ENCODE assay signal across 1 cellular context in the genomic region with DNA sequence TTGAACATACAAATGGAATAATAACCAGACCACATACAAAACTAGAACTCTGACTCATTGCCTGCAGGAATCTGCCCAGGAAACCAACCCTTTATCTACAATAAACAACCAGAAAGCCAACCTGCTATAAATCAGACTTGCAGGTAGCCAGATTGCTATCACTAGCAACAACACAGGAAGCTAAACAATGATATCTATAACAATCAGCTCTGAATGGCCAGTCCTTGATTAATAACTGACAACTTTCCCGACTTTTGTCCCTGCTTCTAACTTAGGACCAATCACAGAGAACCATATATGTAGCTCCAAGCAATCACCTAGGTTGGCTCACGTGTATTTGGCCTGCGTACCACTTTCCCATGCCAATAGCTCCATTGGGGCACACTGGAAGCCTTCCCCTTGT.
TF ChIP-seq lines count a peak whose summit lies in the region.

No MANE protein-coding gene starts in this region.

TF ChIP-seq in HEK293, 187 proteins besides CTCF, POLR2A, EP300 and RAD21 (continued from another document):
- TF ChIP-seq ZXDB (tag by site-specific recombination; IDR thresholded peaks at IDR 0.05) (peak; percentile 59; the same call in 1 of the 2 replicates), ZNF610 (tag by site-specific recombination; IDR thresholded peaks at IDR 0.05; ENCODE audit: borderline replicate concordance) (no peak), ZIC2 (tag by site-specific recombination; IDR thresholded peaks at IDR 0.05) (peak; percentile 43; the same call in 1 of the 2 replicates), FEZF1 (tag by site-specific recombination; IDR thresholded peaks at IDR 0.05) (peak; percentile 67), SP7 (tag by site-specific recombination; IDR thresholded peaks at IDR 0.05) (no peak), ZNF335 (tag by site-specific recombination; conservative IDR thresholded peaks at IDR 0.05) (no peak; the same call in 1 of the 2 replicates), HOXD13 (CRISPR knock-in tag; IDR thresholded peaks at IDR 0.05; ENCODE audit: borderline replicate concordance) (peak; percentile 35; the same call in 1 of the 2 replicates), ZNF843 (tag by site-specific recombination; IDR thresholded peaks at IDR 0.05) (peak; percentile 55)
